In the genomic region with DNA sequence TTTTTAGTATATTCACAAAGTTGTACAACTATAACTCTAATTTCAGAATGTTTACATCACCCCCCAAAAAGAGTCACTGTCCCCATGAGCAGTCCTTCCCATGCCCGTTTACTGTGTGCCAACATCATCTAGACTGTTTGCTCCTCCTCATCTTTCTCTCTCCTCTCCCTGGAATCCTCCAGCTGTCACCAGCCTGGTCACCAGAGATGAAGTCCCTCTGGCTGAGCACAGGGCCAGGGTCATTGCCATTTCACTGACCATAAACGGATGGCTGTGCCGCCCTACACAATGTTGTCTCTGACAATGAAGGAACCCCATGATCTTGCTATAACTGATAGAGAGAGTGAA, we compare ENCODE assay signal across 2 cellular contexts.
TF ChIP-seq lines count a peak whose summit lies in the region.

No MANE protein-coding gene starts in this region.

TF ChIP-seq in SK-N-SH, 30 proteins besides CTCF, POLR2A, EP300 and RAD21 (continued from another document):
- TF ChIP-seq, protein P1, sequence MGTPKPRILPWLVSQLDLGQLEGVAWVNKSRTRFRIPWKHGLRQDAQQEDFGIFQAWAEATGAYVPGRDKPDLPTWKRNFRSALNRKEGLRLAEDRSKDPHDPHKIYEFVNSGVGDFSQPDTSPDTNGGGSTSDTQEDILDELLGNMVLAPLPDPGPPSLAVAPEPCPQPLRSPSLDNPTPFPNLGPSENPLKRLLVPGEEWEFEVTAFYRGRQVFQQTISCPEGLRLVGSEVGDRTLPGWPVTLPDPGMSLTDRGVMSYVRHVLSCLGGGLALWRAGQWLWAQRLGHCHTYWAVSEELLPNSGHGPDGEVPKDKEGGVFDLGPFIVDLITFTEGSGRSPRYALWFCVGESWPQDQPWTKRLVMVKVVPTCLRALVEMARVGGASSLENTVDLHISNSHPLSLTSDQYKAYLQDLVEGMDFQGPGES (IDR thresholded peaks at IDR 0.05; ENCODE audit: low read depth, low read length) = no peak
- TF ChIP-seq TEAD4 (IDR thresholded peaks at IDR 0.05; ENCODE audit: borderline replicate concordance, insufficient read depth) (no peak), NRF1 (IDR thresholded peaks at IDR 0.05; ENCODE audit: low read depth, low read length) (no peak), CHD2 (IDR thresholded peaks at IDR 0.05; ENCODE audit: low read length, partially characterized antibody) (no peak), SMC3 (IDR thresholded peaks at IDR 0.05; ENCODE audit: low read depth, low read length) (no peak)
- TF ChIP-seq, protein P2, sequence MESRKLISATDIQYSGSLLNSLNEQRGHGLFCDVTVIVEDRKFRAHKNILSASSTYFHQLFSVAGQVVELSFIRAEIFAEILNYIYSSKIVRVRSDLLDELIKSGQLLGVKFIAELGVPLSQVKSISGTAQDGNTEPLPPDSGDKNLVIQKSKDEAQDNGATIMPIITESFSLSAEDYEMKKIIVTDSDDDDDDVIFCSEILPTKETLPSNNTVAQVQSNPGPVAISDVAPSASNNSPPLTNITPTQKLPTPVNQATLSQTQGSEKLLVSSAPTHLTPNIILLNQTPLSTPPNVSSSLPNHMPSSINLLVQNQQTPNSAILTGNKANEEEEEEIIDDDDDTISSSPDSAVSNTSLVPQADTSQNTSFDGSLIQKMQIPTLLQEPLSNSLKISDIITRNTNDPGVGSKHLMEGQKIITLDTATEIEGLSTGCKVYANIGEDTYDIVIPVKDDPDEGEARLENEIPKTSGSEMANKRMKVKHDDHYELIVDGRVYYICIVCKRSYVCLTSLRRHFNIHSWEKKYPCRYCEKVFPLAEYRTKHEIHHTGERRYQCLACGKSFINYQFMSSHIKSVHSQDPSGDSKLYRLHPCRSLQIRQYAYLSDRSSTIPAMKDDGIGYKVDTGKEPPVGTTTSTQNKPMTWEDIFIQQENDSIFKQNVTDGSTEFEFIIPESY (IDR thresholded peaks at IDR 0.05; ENCODE audit: borderline replicate concordance, low read depth) = no peak
TF ChIP-seq in SK-N-SH: peak in this region for 0.

TF ChIP-seq in SK-N-SH treated with all-trans-retinoic acid at 6 μM for 48 hours, 23 proteins besides CTCF, POLR2A, EP300 and RAD21 (continued from another document):
- TF ChIP-seq ZNF8 (CRISPR knock-in tag; IDR thresholded peaks at IDR 0.05) (no peak), ZNF565 (CRISPR knock-in tag; conservative IDR thresholded peaks at IDR 0.05; ENCODE audit: low read depth) (no peak), TCF4 (CRISPR knock-in tag; IDR thresholded peaks at IDR 0.05; ENCODE audit: borderline replicate concordance) (no peak), OSR1 (CRISPR knock-in tag; IDR thresholded peaks at IDR 0.05) (no peak), BACH2 (CRISPR knock-in tag; IDR thresholded peaks at IDR 0.05; ENCODE audit: borderline replicate concordance) (no peak), CREB5 (CRISPR knock-in tag; IDR thresholded peaks at IDR 0.05; ENCODE audit: low read depth) (no peak)
- TF ChIP-seq, protein P3, sequence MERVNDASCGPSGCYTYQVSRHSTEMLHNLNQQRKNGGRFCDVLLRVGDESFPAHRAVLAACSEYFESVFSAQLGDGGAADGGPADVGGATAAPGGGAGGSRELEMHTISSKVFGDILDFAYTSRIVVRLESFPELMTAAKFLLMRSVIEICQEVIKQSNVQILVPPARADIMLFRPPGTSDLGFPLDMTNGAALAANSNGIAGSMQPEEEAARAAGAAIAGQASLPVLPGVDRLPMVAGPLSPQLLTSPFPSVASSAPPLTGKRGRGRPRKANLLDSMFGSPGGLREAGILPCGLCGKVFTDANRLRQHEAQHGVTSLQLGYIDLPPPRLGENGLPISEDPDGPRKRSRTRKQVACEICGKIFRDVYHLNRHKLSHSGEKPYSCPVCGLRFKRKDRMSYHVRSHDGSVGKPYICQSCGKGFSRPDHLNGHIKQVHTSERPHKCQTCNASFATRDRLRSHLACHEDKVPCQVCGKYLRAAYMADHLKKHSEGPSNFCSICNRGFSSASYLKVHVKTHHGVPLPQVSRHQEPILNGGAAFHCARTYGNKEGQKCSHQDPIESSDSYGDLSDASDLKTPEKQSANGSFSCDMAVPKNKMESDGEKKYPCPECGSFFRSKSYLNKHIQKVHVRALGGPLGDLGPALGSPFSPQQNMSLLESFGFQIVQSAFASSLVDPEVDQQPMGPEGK (CRISPR knock-in tag; IDR thresholded peaks at IDR 0.05; ENCODE audit: borderline replicate concordance) = no peak
TF ChIP-seq in SK-N-SH treated with all-trans-retinoic acid at 6 μM for 48 hours: peak in this region for 0.
